ENCODE assay signal across 1 cellular context in the genomic region with DNA sequence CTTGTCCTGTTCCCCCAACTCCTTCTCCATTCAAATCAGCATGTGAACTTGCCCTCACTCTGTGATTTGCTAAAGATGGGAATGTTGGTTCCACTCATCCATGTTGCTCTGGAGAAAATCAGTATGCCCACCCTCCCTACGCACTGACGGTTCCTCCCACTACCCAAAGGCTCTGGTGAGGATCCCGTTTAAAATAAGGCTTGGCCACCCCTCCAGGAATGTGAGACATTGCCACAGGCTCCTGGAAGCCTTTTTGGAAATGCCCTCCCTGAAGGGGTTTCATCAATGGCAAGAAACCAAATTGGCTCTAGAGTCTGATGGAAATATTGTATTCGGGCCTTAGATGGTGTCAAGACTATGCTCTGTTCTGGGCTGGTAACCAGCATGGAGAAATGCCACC.
TF ChIP-seq lines count a peak whose summit lies in the region.

No MANE protein-coding gene starts in this region.

TF ChIP-seq in HEK293, 187 proteins besides CTCF, POLR2A, EP300 and RAD21 (continued from another document):
- TF ChIP-seq, protein P1, sequence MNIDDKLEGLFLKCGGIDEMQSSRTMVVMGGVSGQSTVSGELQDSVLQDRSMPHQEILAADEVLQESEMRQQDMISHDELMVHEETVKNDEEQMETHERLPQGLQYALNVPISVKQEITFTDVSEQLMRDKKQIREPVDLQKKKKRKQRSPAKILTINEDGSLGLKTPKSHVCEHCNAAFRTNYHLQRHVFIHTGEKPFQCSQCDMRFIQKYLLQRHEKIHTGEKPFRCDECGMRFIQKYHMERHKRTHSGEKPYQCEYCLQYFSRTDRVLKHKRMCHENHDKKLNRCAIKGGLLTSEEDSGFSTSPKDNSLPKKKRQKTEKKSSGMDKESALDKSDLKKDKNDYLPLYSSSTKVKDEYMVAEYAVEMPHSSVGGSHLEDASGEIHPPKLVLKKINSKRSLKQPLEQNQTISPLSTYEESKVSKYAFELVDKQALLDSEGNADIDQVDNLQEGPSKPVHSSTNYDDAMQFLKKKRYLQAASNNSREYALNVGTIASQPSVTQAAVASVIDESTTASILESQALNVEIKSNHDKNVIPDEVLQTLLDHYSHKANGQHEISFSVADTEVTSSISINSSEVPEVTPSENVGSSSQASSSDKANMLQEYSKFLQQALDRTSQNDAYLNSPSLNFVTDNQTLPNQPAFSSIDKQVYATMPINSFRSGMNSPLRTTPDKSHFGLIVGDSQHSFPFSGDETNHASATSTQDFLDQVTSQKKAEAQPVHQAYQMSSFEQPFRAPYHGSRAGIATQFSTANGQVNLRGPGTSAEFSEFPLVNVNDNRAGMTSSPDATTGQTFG (tag by site-specific recombination; IDR thresholded peaks at IDR 0.05; ENCODE audit: borderline replicate concordance) = no peak
- TF ChIP-seq ZNF2 (tag by site-specific recombination; IDR thresholded peaks at IDR 0.05) (no peak), ZNF302 (tag by site-specific recombination; IDR thresholded peaks at IDR 0.05; ENCODE audit: low read depth) (no peak), ZNF660 (tag by site-specific recombination; IDR thresholded peaks at IDR 0.05) (no peak), ZNF335 (tag by site-specific recombination; conservative IDR thresholded peaks at IDR 0.05) (no peak)
- TF ChIP-seq, protein P2, sequence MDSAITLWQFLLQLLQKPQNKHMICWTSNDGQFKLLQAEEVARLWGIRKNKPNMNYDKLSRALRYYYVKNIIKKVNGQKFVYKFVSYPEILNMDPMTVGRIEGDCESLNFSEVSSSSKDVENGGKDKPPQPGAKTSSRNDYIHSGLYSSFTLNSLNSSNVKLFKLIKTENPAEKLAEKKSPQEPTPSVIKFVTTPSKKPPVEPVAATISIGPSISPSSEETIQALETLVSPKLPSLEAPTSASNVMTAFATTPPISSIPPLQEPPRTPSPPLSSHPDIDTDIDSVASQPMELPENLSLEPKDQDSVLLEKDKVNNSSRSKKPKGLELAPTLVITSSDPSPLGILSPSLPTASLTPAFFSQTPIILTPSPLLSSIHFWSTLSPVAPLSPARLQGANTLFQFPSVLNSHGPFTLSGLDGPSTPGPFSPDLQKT (IDR thresholded peaks at IDR 0.05; ENCODE audit: borderline replicate concordance, low read depth, low read length) = no peak
